Comparison of ENCODE assay signal across 9 cellular contexts in the genomic region with DNA sequence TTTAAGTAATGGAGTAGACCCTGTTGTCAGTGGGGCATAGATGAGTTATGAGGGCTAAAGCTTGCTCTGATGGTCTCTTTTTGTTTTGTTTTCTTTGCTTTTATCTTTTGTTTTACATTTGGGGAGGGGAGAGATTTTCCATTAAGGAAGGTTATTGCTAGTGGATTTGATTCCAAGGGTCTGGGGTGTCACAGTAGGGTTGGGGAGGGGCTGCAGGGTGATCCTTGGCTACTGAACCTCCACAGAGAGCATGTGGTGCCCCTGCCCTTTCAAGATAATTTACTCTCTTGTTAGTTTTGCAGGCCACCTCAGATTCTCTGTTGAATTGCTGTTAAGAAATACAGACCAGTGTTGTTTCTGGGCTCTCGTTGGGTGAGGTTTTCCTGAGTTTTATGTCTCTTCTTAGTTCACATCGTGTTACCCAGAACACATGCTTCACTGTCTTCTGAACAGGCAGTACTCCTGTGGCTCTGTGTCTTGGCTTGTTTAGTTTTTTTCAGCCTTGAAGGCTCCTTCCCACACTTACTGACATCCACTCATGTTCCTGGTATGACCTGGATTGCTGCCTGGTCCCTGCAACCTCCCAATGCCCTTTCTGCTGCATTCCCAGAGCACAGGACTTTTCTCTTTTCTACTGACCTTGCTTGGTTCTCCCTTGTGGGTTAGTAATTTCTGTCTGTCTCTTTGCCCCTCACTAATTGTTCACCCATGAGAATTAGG. TPM values are rescaled to one million over a fixed set of nuclear protein-coding genes. Genes with fewer than 3 reads are reported as not detected.
A peak's percentile ranks its signal among the peaks of the same experiment; 100 is the strongest.
DNase-seq lines count a peak whose midpoint lies in the region; ATAC-seq and TF ChIP-seq lines count a peak whose summit lies in the region.
"Had no signal": no experiment of that assay in that cellular context is flagged by ENCODE, and none has a peak within 500 bp of the region (broad histone marks: within the 10 kb centered on the region; RNA-seq: fewer than 3 reads in every experiment).

No MANE protein-coding gene starts in this region.

- H3K9me3 ChIP-seq in CD8-positive, alpha-beta T cell (ENCODE audit: low read length): no peaks in the 10 kb centered on the region
- no peaks in the 10 kb centered on the region for H3K9me3 ChIP-seq in T-helper 17 cell (ENCODE audit: control insufficient read depth, low read length, poor library complexity, severe bottlenecking)

- TF ChIP-seq CTCF in CD8-positive, alpha-beta T cell (IDR thresholded peaks at IDR 0.05): no peak
- no peak for TF ChIP-seq CTCF in foreskin keratinocyte (conservative IDR thresholded peaks at IDR 0.05)

- intact Hi-C loops in CD8-positive, alpha-beta T cell (cut with DNase I, micrococcal nuclease): loop anchor here in 1 of 2 experiments (5.0 kb wide), 1 partner anchor 194 kb away; no protein-coding TSS in a partner anchor

- no peak for TF ChIP-seq POLR2A in erythroblast (IDR thresholded peaks at IDR 0.05; ENCODE audit: low read length)

- DNase-seq in CD8-positive, alpha-beta T cell: no peak
- DNase-seq in T-helper 17 cell: no peak
- DNase-seq in foreskin keratinocyte: peak; percentile 37 to 68
- DNase-seq in renal cortical epithelial cell (ENCODE audit: low read depth): peak; percentile 85
- DNase-seq in germinal center (ENCODE audit: low spot score): no peak
- DNase-seq in erythroblast (lab: John Stamatoyannopoulos, UW): no peak
- DNase-seq in AML-193 (lab: John Stamatoyannopoulos, UW): no peak
- no peak for DNase-seq in NCI-H1694 treated with DMSO at 0.1 percent for 48 hours (lab: John Stamatoyannopoulos, UW)
- DNase-seq: NCI-H1417 treated with DMSO at 0.1 percent for 48 hours had no signal

- H3K27me3 ChIP-seq in CD8-positive, alpha-beta T cell (ENCODE audit: insufficient read depth, low read length): no peaks in the 10 kb centered on the region
- H3K27me3 ChIP-seq in foreskin keratinocyte: no peaks in the 10 kb centered on the region

- no peaks in the 10 kb centered on the region for H3K9me3 Mint-ChIP-seq in CD8-positive, alpha-beta T cell

- no peak overlapping the region for H3K4me3 ChIP-seq in CD8-positive, alpha-beta T cell (ENCODE audit: low read depth, low read length)

- peaks cover 15% of the 10 kb centered on the region for H3K36me3 Mint-ChIP-seq in CD8-positive, alpha-beta T cell
- peaks cover 5% of the 10 kb centered on the region for H3K36me3 Mint-ChIP-seq in T-helper 17 cell (ENCODE audit: low read depth)

- POLR2A ChIA-PET in CD8-positive, alpha-beta T cell (lab: Charles Lee): no interaction called here

- H3K4me1 ChIP-seq in CD8-positive, alpha-beta T cell (ENCODE audit: insufficient read depth, low read length): peaks cover 28% of the 10 kb centered on the region
- H3K4me1 ChIP-seq in foreskin keratinocyte: peaks cover 22% of the 10 kb centered on the region

- no peak for ATAC-seq in CD8-positive, alpha-beta T cell
- ATAC-seq in T-helper 17 cell (no peak), foreskin keratinocyte (no peak)

- H3K36me3 ChIP-seq in CD8-positive, alpha-beta T cell (ENCODE audit: insufficient read depth, low read length): no peaks in the 10 kb centered on the region

- CTCF ChIA-PET in CD8-positive, alpha-beta T cell (lab: Charles Lee): interaction anchor here (3.0 kb wide), 1 partner anchor 101 kb away, joined by 7 read pairs; no protein-coding TSS in a partner anchor

- H3K4me1 Mint-ChIP-seq in CD8-positive, alpha-beta T cell (ENCODE audit: low read depth): peaks cover 65% of the 10 kb centered on the region
- H3K4me1 Mint-ChIP-seq in T-helper 17 cell: peaks cover 43% of the 10 kb centered on the region

- peak overlapping the region; percentile 12 for H3K27ac Mint-ChIP-seq in CD8-positive, alpha-beta T cell
- H3K27ac Mint-ChIP-seq in T-helper 17 cell: peak overlapping the region; percentile 87

- H3K4me3 Mint-ChIP-seq in CD8-positive, alpha-beta T cell: peak overlapping the region; percentile 17
- peak overlapping the region; percentile 47 for H3K4me3 Mint-ChIP-seq in T-helper 17 cell

- H3K27ac ChIP-seq in CD8-positive, alpha-beta T cell (ENCODE audit: low read depth, low read length): no peak overlapping the region
- no peak overlapping the region for H3K27ac ChIP-seq in foreskin keratinocyte

- no peaks in the 10 kb centered on the region for H3K27me3 Mint-ChIP-seq in CD8-positive, alpha-beta T cell (ENCODE audit: low read depth)
- no peaks in the 10 kb centered on the region for H3K27me3 Mint-ChIP-seq in T-helper 17 cell

RNA-seq across cellular contexts. Expression of a gene that starts 4.3 kb away (rescaled TPM):
- 1 to 10 TPM; 4.6 to 5.8 TPM for total RNA-seq in CD8-positive, alpha-beta T cell
- total RNA-seq in T-helper 17 cell (1 to 10 TPM; 4.6 to 5.5 TPM), foreskin keratinocyte (40.8 and 43.8 TPM in 2 replicates), renal cortical epithelial cell (54.9 and 73.8 TPM in 2 replicates)
- polyA plus RNA-seq in foreskin keratinocyte: 23.0 and 28.7 TPM in 2 replicates

RNA-seq across cellular contexts. Expression of a gene that starts 36.9 kb away (rescaled TPM):
- 100 to 1,000 TPM; 175 to 185 TPM for total RNA-seq in CD8-positive, alpha-beta T cell
- total RNA-seq in T-helper 17 cell (100 to 1,000 TPM; 130 to 134 TPM), foreskin keratinocyte (125 and 149 TPM in 2 replicates), renal cortical epithelial cell (107 and 153 TPM in 2 replicates)
- polyA plus RNA-seq in foreskin keratinocyte: 37.7 and 51.4 TPM in 2 replicates

Comparison
In these comparisons a context has a peak if more than half of its experiments do, and no peak if none do; other contexts are left out.
1. DNase-seq: peak in foreskin keratinocyte (2 of 2) and renal cortical epithelial cell (single experiment); none in CD8-positive, alpha-beta T cell (0 of 7), T-helper 17 cell (0 of 3), germinal center (single experiment), erythroblast (0 of 2), AML-193 (0 of 2) and NCI-H1694 treated with DMSO at 0.1 percent for 48 hours (single experiment).